ENCODE assay signal across 1 cellular context in the genomic region with DNA sequence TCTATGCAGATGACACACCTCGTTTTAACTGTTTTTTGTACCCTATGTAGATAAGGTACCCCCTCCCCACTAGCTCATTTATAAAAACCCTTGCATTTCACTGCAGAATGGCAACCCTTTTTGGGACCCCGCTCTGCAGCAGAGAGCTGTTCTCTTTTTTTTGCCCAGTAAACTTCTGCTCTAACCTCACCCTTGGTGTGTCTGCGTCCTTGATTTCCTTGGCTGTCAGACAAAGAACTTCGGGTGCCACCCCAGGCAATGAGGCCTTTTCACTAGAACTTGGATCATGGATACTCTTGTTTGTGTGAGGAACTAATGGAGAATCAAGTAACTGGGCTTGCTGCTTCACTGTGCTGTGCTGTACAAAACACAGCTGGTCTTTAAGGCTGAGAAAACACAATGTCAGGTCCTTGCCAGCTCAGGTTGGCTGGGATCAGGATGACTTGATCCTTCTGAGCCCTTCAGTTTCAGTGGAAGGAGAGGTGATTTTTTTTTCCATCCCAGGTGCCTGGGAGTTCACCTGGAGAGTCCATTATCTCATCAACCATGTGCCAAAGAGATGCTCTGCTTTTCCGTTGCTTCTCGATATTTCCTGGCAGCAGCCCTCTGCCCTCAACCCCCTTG.
TF ChIP-seq lines count a peak whose summit lies in the region.

No MANE protein-coding gene starts in this region.

TF ChIP-seq in GM23338, 12 proteins besides CTCF, POLR2A, EP300 and RAD21 (continued from another document):
- TF ChIP-seq, protein P1, sequence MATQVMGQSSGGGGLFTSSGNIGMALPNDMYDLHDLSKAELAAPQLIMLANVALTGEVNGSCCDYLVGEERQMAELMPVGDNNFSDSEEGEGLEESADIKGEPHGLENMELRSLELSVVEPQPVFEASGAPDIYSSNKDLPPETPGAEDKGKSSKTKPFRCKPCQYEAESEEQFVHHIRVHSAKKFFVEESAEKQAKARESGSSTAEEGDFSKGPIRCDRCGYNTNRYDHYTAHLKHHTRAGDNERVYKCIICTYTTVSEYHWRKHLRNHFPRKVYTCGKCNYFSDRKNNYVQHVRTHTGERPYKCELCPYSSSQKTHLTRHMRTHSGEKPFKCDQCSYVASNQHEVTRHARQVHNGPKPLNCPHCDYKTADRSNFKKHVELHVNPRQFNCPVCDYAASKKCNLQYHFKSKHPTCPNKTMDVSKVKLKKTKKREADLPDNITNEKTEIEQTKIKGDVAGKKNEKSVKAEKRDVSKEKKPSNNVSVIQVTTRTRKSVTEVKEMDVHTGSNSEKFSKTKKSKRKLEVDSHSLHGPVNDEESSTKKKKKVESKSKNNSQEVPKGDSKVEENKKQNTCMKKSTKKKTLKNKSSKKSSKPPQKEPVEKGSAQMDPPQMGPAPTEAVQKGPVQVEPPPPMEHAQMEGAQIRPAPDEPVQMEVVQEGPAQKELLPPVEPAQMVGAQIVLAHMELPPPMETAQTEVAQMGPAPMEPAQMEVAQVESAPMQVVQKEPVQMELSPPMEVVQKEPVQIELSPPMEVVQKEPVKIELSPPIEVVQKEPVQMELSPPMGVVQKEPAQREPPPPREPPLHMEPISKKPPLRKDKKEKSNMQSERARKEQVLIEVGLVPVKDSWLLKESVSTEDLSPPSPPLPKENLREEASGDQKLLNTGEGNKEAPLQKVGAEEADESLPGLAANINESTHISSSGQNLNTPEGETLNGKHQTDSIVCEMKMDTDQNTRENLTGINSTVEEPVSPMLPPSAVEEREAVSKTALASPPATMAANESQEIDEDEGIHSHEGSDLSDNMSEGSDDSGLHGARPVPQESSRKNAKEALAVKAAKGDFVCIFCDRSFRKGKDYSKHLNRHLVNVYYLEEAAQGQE (IDR thresholded peaks at IDR 0.05; ENCODE audit: unreplicated experiment): no peak
- TF ChIP-seq, protein P2, sequence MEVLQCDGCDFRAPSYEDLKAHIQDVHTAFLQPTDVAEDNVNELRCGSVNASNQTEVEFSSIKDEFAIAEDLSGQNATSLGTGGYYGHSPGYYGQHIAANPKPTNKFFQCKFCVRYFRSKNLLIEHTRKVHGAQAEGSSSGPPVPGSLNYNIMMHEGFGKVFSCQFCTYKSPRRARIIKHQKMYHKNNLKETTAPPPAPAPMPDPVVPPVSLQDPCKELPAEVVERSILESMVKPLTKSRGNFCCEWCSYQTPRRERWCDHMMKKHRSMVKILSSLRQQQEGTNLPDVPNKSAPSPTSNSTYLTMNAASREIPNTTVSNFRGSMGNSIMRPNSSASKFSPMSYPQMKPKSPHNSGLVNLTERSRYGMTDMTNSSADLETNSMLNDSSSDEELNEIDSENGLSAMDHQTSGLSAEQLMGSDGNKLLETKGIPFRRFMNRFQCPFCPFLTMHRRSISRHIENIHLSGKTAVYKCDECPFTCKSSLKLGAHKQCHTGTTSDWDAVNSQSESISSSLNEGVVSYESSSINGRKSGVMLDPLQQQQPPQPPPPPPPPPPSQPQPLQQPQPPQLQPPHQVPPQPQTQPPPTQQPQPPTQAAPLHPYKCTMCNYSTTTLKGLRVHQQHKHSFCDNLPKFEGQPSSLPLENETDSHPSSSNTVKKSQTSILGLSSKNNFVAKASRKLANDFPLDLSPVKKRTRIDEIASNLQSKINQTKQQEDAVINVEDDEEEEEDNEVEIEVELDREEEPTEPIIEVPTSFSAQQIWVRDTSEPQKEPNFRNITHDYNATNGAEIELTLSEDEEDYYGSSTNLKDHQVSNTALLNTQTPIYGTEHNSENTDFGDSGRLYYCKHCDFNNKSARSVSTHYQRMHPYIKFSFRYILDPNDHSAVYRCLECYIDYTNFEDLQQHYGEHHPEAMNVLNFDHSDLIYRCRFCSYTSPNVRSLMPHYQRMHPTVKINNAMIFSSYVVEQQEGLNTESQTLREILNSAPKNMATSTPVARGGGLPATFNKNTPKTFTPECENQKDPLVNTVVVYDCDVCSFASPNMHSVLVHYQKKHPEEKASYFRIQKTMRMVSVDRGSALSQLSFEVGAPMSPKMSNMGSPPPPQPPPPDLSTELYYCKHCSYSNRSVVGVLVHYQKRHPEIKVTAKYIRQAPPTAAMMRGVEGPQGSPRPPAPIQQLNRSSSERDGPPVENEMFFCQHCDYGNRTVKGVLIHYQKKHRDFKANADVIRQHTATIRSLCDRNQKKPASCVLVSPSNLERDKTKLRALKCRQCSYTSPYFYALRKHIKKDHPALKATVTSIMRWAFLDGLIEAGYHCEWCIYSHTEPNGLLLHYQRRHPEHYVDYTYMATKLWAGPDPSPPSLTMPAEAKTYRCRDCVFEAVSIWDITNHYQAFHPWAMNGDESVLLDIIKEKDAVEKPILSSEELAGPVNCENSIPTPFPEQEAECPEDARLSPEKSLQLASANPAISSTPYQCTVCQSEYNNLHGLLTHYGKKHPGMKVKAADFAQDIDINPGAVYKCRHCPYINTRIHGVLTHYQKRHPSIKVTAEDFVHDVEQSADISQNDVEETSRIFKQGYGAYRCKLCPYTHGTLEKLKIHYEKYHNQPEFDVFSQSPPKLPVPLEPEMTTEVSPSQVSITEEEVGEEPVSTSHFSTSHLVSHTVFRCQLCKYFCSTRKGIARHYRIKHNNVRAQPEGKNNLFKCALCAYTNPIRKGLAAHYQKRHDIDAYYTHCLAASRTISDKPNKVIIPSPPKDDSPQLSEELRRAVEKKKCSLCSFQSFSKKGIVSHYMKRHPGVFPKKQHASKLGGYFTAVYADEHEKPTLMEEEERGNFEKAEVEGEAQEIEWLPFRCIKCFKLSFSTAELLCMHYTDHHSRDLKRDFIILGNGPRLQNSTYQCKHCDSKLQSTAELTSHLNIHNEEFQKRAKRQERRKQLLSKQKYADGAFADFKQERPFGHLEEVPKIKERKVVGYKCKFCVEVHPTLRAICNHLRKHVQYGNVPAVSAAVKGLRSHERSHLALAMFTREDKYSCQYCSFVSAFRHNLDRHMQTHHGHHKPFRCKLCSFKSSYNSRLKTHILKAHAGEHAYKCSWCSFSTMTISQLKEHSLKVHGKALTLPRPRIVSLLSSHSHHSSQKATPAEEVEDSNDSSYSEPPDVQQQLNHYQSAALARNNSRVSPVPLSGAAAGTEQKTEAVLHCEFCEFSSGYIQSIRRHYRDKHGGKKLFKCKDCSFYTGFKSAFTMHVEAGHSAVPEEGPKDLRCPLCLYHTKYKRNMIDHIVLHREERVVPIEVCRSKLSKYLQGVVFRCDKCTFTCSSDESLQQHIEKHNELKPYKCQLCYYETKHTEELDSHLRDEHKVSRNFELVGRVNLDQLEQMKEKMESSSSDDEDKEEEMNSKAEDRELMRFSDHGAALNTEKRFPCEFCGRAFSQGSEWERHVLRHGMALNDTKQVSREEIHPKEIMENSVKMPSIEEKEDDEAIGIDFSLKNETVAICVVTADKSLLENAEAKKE (CRISPR knock-in tag; IDR thresholded peaks at IDR 0.05): no peak
- TF ChIP-seq CREB1 (CRISPR knock-in tag; IDR thresholded peaks at IDR 0.05; ENCODE audit: low read depth) (no peak), POLR2AphosphoS5 (IDR thresholded peaks at IDR 0.05; ENCODE audit: low read depth) (no peak), EZH2 (IDR thresholded peaks at IDR 0.05; ENCODE audit: low read depth, unreplicated experiment) (no peak), ZNF331 (CRISPR knock-in tag; IDR thresholded peaks at IDR 0.05; ENCODE audit: low read depth) (no peak), NANOG (IDR thresholded peaks at IDR 0.05; ENCODE audit: borderline replicate concordance) (no peak), ZNF114 (CRISPR knock-in tag; IDR thresholded peaks at IDR 0.05) (no peak), EZH2phosphoT487 (IDR thresholded peaks at IDR 0.05; ENCODE audit: unreplicated experiment) (no peak), STAT1 (IDR thresholded peaks at IDR 0.05; ENCODE audit: unreplicated experiment) (no peak), JUNB (IDR thresholded peaks at IDR 0.05; ENCODE audit: unreplicated experiment) (no peak)
